In genomic region chr6:119148102-119148824, GRCh38 we compare ENCODE assay signal across 7 cellular contexts.
DNase-seq lines count a peak whose midpoint lies in the region; TF ChIP-seq lines count a peak whose summit lies in the region.

No MANE protein-coding gene starts in this region.

- peaks cover 0 to 24% (median 0%) of the 10 kb centered on the region in 4 donors for H3K4me1 ChIP-seq in Peyer's patch

- H3K9me3 ChIP-seq in Peyer's patch, result no peaks in the 10 kb centered on the region

- H3K27ac ChIP-seq in Peyer's patch, result peak overlapping the region in 1 of 4 donors; percentile 77

- no peak for TF ChIP-seq POLR2A in Peyer's patch (IDR thresholded peaks at IDR 0.05)

- H3K4me3 ChIP-seq in Peyer's patch, result no peak overlapping the region

- peak in 4 of 6 experiments; percentile 51 to 81 (median 70) for TF ChIP-seq CTCF in Peyer's patch (IDR thresholded peaks at IDR 0.05)

- H3K27me3 ChIP-seq in Peyer's patch, result no peaks in the 10 kb centered on the region

- no peaks in the 10 kb centered on the region for H3K36me3 ChIP-seq in Peyer's patch

- DNase-seq in EH (ENCODE audit: low read depth) (peak; percentile 82), HS-27A (ENCODE audit: low read depth) (peak; percentile 60), Peyer's patch (peak in 1 of 3 donors; percentile 59), dermis microvascular lymphatic vessel endothelial cell (ENCODE audit: low read depth in 2 of 2) (peak; percentile 65 to 73), medulla oblongata (ENCODE audit: extremely low spot score) (peak; percentile 82), NK-92 (lab: John Stamatoyannopoulos, UW; ENCODE audit: unreplicated experiment) (no peak)
- no peak for DNase-seq in effector CD8-positive, alpha-beta T cell (lab: John Stamatoyannopoulos, UW)

Comparison
In these comparisons a context has a peak if more than half of its experiments do, and no peak if none do; other contexts are left out.
1. DNase-seq: peak in EH (single experiment), HS-27A (single experiment), dermis microvascular lymphatic vessel endothelial cell (2 of 2) and medulla oblongata (single experiment); none in effector CD8-positive, alpha-beta T cell (single experiment) and NK-92 (single experiment).